17 cellular contexts compared by ENCODE assay signal in the genomic region with DNA sequence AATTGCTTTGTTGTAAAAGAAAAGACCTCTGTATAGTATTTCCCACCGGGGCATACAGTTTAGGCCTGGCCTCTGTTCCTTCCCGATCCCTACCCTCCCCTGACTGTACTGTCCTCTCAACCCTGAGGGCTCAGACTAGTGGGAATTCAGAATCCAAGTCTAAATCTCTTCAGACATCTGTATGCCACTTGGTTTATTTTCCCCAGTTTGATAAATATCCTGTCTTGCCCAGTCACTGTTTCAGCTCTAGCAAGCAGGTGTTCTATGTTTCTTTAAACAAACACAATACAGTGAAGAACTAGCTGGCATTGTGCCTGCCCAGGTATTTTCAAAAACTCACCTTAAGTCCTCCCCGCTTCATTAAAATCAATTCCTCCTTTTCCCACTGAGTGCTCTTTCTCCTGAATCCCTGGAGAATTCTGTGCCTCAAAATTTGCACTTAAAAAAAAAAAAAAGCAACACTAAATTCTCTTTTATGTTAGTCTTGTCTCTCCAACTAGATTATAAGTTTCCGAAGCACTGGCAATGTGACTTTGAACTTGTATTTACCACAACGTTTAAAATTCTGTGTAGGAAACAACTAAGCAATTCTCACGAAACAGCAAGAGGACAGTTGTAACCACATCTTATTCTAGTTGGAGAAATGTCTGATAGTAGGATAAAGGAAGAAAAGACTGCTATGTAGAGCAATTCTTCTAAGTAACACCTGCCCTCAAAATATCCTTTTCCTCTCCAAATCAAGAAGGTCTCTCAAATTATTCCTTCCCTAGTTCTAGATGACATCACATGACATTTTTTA.
DNase-seq lines count a peak whose midpoint lies in the region; ATAC-seq and FAIRE-seq lines count a peak whose summit lies in the region.
"Had no signal": no experiment of that assay in that cellular context is flagged by ENCODE, and none has a peak within 500 bp of the region (broad histone marks: within the 10 kb centered on the region; RNA-seq: fewer than 3 reads in every experiment).

No MANE protein-coding gene starts in this region.

- H3K4me2 ChIP-seq in BLaER1 treated with 17β-estradiol and CSF1 and Interleukin-3, amounts not matched to agents 10 nM and 100 nM, result peak overlapping the region in 6 of 11 experiments; percentile 24 to 72 (median 57); a peak in 10 of 22 replicates

- peaks cover 36% of the 10 kb centered on the region for H3K36me3 Mint-ChIP-seq in activated T-helper 2 cell treated with anti-CD3 and anti-CD28 coated beads, Interferon-gamma antibody, Interleukin-2, Interleukin-4, amounts not matched to agents 10 μg/mL and 5 μg/mL and 100 μg/mL, durations not matched to agents 14 hours and 24 hours and 36 hours (ENCODE audit: low read depth)
- H3K36me3 Mint-ChIP-seq: CD4-positive, CD25-positive, alpha-beta regulatory T cell; IgD-negative memory B cell had no signal

- no peak overlapping the region for H3K9ac ChIP-seq in BLaER1 treated with 17β-estradiol and CSF1 and Interleukin-3, amounts not matched to agents 10 nM and 100 nM

- H4K20me1 ChIP-seq in BLaER1 treated with 17β-estradiol and CSF1 and Interleukin-3, amounts not matched to agents 10 nM and 100 nM, result no peaks in the 10 kb centered on the region

- H3K4me3 ChIP-seq in BLaER1 treated with 17β-estradiol and CSF1 and Interleukin-3, amounts not matched to agents 10 nM and 100 nM, result no peak overlapping the region

- intact Hi-C loops in activated T-helper 2 cell treated with anti-CD3 and anti-CD28 coated beads, Interferon-gamma antibody, Interleukin-2, Interleukin-4, amounts not matched to agents 10 μg/mL and 5 μg/mL and 100 μg/mL, durations not matched to agents 14 hours and 24 hours and 36 hours (cut with micrococcal nuclease), result loop anchor here (1.0 to 5.0 kb wide), 3 partner anchors 20 to 310 kb away; no protein-coding TSS in a partner anchor

- peaks cover 6% of the 10 kb centered on the region for H3K9me3 Mint-ChIP-seq in activated T-helper 2 cell treated with anti-CD3 and anti-CD28 coated beads, Interferon-gamma antibody, Interleukin-2, Interleukin-4, amounts not matched to agents 10 μg/mL and 5 μg/mL and 100 μg/mL, durations not matched to agents 14 hours and 24 hours and 36 hours
- H3K9me3 Mint-ChIP-seq: CD4-positive, CD25-positive, alpha-beta regulatory T cell had no signal

- no peak for FAIRE-seq in GM19239 (lab: Jason Lieb, UNC)
- FAIRE-seq: bronchial epithelial cell had no signal

- peaks cover 0 to 10% (median 7%) of the 10 kb centered on the region in 11 experiments; a peak in 11 of 22 replicates for H3K9me3 ChIP-seq in BLaER1 treated with 17β-estradiol and CSF1 and Interleukin-3, amounts not matched to agents 10 nM and 100 nM (replicated peaks in 1 of 11)

- no peaks in the 10 kb centered on the region for H3K27me3 ChIP-seq in BLaER1 treated with 17β-estradiol and CSF1 and Interleukin-3, amounts not matched to agents 10 nM and 100 nM

- peak overlapping the region; percentile 97 for H3K27ac Mint-ChIP-seq in activated T-helper 2 cell treated with anti-CD3 and anti-CD28 coated beads, Interferon-gamma antibody, Interleukin-2, Interleukin-4, amounts not matched to agents 10 μg/mL and 5 μg/mL and 100 μg/mL, durations not matched to agents 14 hours and 24 hours and 36 hours
- H3K27ac Mint-ChIP-seq: CD4-positive, CD25-positive, alpha-beta regulatory T cell; IgD-negative memory B cell; nephron progenitor cell had no signal

- no peaks in the 10 kb centered on the region for H3K36me3 ChIP-seq in BLaER1 treated with 17β-estradiol and CSF1 and Interleukin-3, amounts not matched to agents 10 nM and 100 nM

- peaks cover 0 to 39% (median 19%) of the 10 kb centered on the region in 10 experiments; a peak in 14 of 20 replicates for H3K4me1 ChIP-seq in BLaER1 treated with 17β-estradiol and CSF1 and Interleukin-3, amounts not matched to agents 10 nM and 100 nM

- H3K4me3 Mint-ChIP-seq in activated T-helper 2 cell treated with anti-CD3 and anti-CD28 coated beads, Interferon-gamma antibody, Interleukin-2, Interleukin-4, amounts not matched to agents 10 μg/mL and 5 μg/mL and 100 μg/mL, durations not matched to agents 14 hours and 24 hours and 36 hours (ENCODE audit: low read depth), result peak overlapping the region; percentile 91
- H3K4me3 Mint-ChIP-seq: IgD-negative memory B cell, nephron progenitor cell had no signal

- peak overlapping the region in 2 of 11 experiments; percentile 43 to 65; a peak in 2 of 22 replicates for H3K27ac ChIP-seq in BLaER1 treated with 17β-estradiol and CSF1 and Interleukin-3, amounts not matched to agents 10 nM and 100 nM
- H3K27ac ChIP-seq: epithelial cell of prostate had no signal

- peaks cover 69% of the 10 kb centered on the region for H3K4me1 Mint-ChIP-seq in activated T-helper 2 cell treated with anti-CD3 and anti-CD28 coated beads, Interferon-gamma antibody, Interleukin-2, Interleukin-4, amounts not matched to agents 10 μg/mL and 5 μg/mL and 100 μg/mL, durations not matched to agents 14 hours and 24 hours and 36 hours (ENCODE audit: low read depth)

- DNase-seq in DMS53 (lab: John Stamatoyannopoulos, UW), result peak; percentile 82
- peak; percentile 7 for DNase-seq in NCI-H2081 treated with DMSO at 0.1 percent for 48 hours (lab: John Stamatoyannopoulos, UW)
- DNase-seq in activated T-helper 2 cell treated with anti-CD3 and anti-CD28 coated beads, Interferon-gamma antibody, Interleukin-2, Interleukin-4, amounts not matched to agents 10 μg/mL and 5 μg/mL and 100 μg/mL, durations not matched to agents 14 hours and 24 hours and 36 hours (ENCODE audit: low spot score), result no peak
- DNase-seq in stimulated activated CD4-positive, alpha-beta T cell treated with anti-CD3 and anti-CD28 coated beads, Interleukin-4, amount 100 ng/mL, for 1 hour, result no peak
- DNase-seq in GM19239 (ENCODE audit: insufficient read length, low spot score), result no peak
- DNase-seq: head of caudate nucleus, NCI-H524, nephron progenitor cell, SIG-M5 had no signal

- no peaks in the 10 kb centered on the region for H3K27me3 Mint-ChIP-seq in activated T-helper 2 cell treated with anti-CD3 and anti-CD28 coated beads, Interferon-gamma antibody, Interleukin-2, Interleukin-4, amounts not matched to agents 10 μg/mL and 5 μg/mL and 100 μg/mL, durations not matched to agents 14 hours and 24 hours and 36 hours (ENCODE audit: low read depth)
- H3K27me3 Mint-ChIP-seq: IgD-negative memory B cell had no signal

- ATAC-seq in HG03108 (IDR thresholded peaks at IDR 0.05; ENCODE audit: unreplicated experiment), result no peak
- ATAC-seq in HG02759 (IDR thresholded peaks at IDR 0.05; ENCODE audit: unreplicated experiment), result no peak
- ATAC-seq: left lobe of liver had no signal

Comparison
In these comparisons a context has a peak if more than half of its experiments do, and no peak if none do; other contexts are left out.
1. DNase-seq: peak in DMS53 (single experiment) and NCI-H2081 treated with DMSO at 0.1 percent for 48 hours (single experiment); none in activated T-helper 2 cell treated with anti-CD3 and anti-CD28 coated beads, Interferon-gamma antibody, Interleukin-2, Interleukin-4, amounts not matched to agents 10 μg/mL and 5 μg/mL and 100 μg/mL, durations not matched to agents 14 hours and 24 hours and 36 hours (single experiment), stimulated activated CD4-positive, alpha-beta T cell treated with anti-CD3 and anti-CD28 coated beads, Interleukin-4, amount 100 ng/mL, for 1 hour (single experiment) and GM19239 (single experiment).